Comparison of ENCODE assay signal across 1 cellular context in the genomic region with DNA sequence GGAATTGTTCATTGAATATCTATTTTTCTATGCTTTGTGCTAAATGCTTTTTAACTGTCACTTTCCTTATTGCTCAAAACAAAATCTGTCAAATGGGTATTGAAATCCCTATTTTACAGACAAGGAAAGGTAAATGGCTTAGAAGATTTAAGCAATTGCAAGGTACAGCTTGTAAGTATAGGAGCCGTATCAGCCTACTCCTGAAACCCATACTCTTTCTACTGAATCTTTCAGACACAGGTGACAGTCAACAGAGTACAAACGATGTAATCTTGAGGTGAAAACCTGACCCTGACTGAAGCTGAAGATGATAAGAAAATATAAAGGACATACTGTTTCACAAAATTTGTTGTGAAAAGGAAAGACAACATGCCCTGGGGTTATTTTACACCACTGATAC.
TF ChIP-seq lines count a peak whose summit lies in the region.

No MANE protein-coding gene starts in this region.

TF ChIP-seq in GM23338, 12 proteins besides CTCF, POLR2A, EP300 and RAD21 (continued from another document):
- TF ChIP-seq, protein P1, sequence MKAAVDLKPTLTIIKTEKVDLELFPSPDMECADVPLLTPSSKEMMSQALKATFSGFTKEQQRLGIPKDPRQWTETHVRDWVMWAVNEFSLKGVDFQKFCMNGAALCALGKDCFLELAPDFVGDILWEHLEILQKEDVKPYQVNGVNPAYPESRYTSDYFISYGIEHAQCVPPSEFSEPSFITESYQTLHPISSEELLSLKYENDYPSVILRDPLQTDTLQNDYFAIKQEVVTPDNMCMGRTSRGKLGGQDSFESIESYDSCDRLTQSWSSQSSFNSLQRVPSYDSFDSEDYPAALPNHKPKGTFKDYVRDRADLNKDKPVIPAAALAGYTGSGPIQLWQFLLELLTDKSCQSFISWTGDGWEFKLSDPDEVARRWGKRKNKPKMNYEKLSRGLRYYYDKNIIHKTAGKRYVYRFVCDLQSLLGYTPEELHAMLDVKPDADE (IDR thresholded peaks at IDR 0.05): no peak
- TF ChIP-seq EZH2phosphoT487 (IDR thresholded peaks at IDR 0.05; ENCODE audit: unreplicated experiment): no peak
- TF ChIP-seq STAT1 (IDR thresholded peaks at IDR 0.05; ENCODE audit: unreplicated experiment): no peak
- TF ChIP-seq CREB1 (CRISPR knock-in tag; IDR thresholded peaks at IDR 0.05; ENCODE audit: low read depth): no peak
- TF ChIP-seq ZNF114 (CRISPR knock-in tag; IDR thresholded peaks at IDR 0.05): no peak
- TF ChIP-seq POLR2AphosphoS5 (IDR thresholded peaks at IDR 0.05; ENCODE audit: low read depth): no peak
- TF ChIP-seq, protein P2, sequence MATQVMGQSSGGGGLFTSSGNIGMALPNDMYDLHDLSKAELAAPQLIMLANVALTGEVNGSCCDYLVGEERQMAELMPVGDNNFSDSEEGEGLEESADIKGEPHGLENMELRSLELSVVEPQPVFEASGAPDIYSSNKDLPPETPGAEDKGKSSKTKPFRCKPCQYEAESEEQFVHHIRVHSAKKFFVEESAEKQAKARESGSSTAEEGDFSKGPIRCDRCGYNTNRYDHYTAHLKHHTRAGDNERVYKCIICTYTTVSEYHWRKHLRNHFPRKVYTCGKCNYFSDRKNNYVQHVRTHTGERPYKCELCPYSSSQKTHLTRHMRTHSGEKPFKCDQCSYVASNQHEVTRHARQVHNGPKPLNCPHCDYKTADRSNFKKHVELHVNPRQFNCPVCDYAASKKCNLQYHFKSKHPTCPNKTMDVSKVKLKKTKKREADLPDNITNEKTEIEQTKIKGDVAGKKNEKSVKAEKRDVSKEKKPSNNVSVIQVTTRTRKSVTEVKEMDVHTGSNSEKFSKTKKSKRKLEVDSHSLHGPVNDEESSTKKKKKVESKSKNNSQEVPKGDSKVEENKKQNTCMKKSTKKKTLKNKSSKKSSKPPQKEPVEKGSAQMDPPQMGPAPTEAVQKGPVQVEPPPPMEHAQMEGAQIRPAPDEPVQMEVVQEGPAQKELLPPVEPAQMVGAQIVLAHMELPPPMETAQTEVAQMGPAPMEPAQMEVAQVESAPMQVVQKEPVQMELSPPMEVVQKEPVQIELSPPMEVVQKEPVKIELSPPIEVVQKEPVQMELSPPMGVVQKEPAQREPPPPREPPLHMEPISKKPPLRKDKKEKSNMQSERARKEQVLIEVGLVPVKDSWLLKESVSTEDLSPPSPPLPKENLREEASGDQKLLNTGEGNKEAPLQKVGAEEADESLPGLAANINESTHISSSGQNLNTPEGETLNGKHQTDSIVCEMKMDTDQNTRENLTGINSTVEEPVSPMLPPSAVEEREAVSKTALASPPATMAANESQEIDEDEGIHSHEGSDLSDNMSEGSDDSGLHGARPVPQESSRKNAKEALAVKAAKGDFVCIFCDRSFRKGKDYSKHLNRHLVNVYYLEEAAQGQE (IDR thresholded peaks at IDR 0.05; ENCODE audit: unreplicated experiment): no peak
TF ChIP-seq in GM23338: peak in this region for 0.
